1 cellular context compared by ENCODE assay signal in genomic region chr4:2793920-2794706, GRCh38.
A peak's percentile ranks its signal among the peaks of the same experiment; 100 is the strongest.
TF ChIP-seq lines count a peak whose summit lies in the region.

No MANE protein-coding gene starts in this region.

TF ChIP-seq in K562, 482 proteins besides CTCF, POLR2A, EP300 and RAD21 (continued from another document):
- TF ChIP-seq ZNF318 (IDR thresholded peaks at IDR 0.05; ENCODE audit: borderline replicate concordance in 1 of 2, low read depth in 1 of 2) (peak in 1 of 2 experiments; percentile 39; a peak in 1 of 4 replicates), SMAD4 (CRISPR knock-in tag; conservative IDR thresholded peaks at IDR 0.05) (no peak; the same call in none of the 2 replicates), GABPB1 (CRISPR knock-in tag; IDR thresholded peaks at IDR 0.05) (0 out of 2 replicates have a peak, but pooled peaks have one; percentile 12), ZNF143 (CRISPR knock-in tag; IDR thresholded peaks at IDR 0.05) (0 out of 2 replicates have a peak, but pooled peaks have one; percentile 29), PTBP1 (IDR thresholded peaks at IDR 0.05; ENCODE audit: low read depth, low read length) (no peak), CEBPB (tag; IDR thresholded peaks at IDR 0.05) (peak; percentile 85), IRF9 (tag; IDR thresholded peaks at IDR 0.05) (peak; percentile 71; the same call in 1 of the 2 replicates)
